Comparison of ENCODE assay signal across 1 cellular context in the genomic region with DNA sequence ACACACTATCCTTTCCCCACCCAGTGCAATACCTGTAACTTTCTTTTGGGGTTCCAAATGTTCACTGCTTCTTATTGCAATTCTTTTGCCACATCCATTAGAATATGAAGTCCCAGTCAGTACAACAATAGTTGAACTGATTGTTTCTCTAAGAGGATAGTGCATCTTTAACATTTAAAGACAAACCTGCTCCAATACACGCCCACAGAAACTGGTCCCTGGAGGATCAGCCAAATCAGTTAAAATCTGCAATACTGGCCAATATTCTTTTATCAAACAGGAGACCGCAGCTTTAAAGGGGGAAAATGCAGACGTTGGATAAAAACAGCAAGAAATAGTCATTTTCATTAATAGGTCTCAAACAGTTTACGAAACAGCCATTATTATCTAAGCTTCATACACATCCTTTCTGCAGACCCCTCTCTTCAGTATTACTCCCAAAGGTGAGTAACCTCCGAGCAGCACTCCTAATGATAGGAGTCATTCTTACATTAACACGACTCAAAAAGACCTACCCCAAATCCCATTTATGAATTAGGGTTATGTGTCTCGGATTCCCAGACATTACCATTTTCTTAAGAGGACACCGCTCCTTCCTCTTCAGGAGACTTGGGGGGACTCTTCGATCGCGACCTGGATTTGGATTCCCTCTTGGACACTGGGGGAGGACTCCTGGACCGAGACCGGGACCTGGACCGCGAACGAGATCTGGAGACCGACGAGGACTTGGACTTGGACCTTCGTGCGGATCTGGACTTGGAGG.
TF ChIP-seq lines count a peak whose summit lies in the region.

No MANE protein-coding gene starts in this region.

TF ChIP-seq in neural cell, 6 proteins besides CTCF, POLR2A, EP300 and RAD21 (continued from another document):
- no peak for TF ChIP-seq EZH2 (IDR thresholded peaks at IDR 0.05; ENCODE audit: borderline replicate concordance, insufficient read depth, low read length, poor library complexity, severe bottlenecking)
- no peak for TF ChIP-seq POLR2AphosphoS5 (IDR thresholded peaks at IDR 0.05)
- TF ChIP-seq TAF1 (IDR thresholded peaks at IDR 0.05; ENCODE audit: low read depth): no peak
